27 cellular contexts compared by ENCODE assay signal in genomic region chr9:116432051-116432450, GRCh38.
"Had no signal": no experiment of that assay in that cellular context is flagged by ENCODE, and none has a peak within 500 bp of the region (broad histone marks: within the 10 kb centered on the region; RNA-seq: fewer than 3 reads in every experiment).

No MANE protein-coding gene starts in this region.

- H3K9me3 ChIP-seq: colonic mucosa, left ventricle myocardium inferior, lower lobe of right lung, ovary, psoas muscle, sigmoid colon, suprapubic skin, transverse colon, upper lobe of right lung, uterus had no signal

- H3K27me3 ChIP-seq: colonic mucosa, ovary, sigmoid colon, spleen, suprapubic skin, transverse colon, upper lobe of right lung, uterus had no signal

- ATAC-seq: esophagus mucosa; left colon; lower lobe of right lung; natural killer cell; psoas muscle; right cardiac atrium; stimulated activated naive B cell treated with anti-CD40 and anti-IgM and Interleukin-4, amounts not matched to agents 10 μg/mL and 1 μg/mL and 100 μg/mL, for 72 hours; upper lobe of right lung had no signal

- H3K4me3 ChIP-seq: colonic mucosa, left ventricle myocardium inferior, lower lobe of right lung, ovary, psoas muscle, sigmoid colon, skin epidermis, spleen, suprapubic skin, transverse colon, upper lobe of right lung, uterus had no signal

- DNase-seq: colonic mucosa; effector CD8-positive, alpha-beta T cell; endodermal cell; hypothalamus; immature natural killer cell; islet precursor cell; kidney glomerular epithelial cell; left colon; left ventricle myocardium inferior; lower lobe of right lung; natural killer cell; occipital lobe; ovary; posterior cingulate gyrus; psoas muscle; right cardiac atrium; sigmoid colon; spleen; stimulated activated CD4-positive, alpha-beta T cell treated with anti-CD3 and anti-CD28 coated beads, Interleukin-4, amount 100 ng/mL, for 4 hours; stimulated activated naive B cell treated with anti-CD40 and anti-IgM and Interleukin-4, amounts not matched to agents 10 μg/mL and 1 μg/mL and 100 μg/mL, for 72 hours; transverse colon; upper lobe of right lung; uterus had no signal

- H3K36me3 ChIP-seq: colonic mucosa, left ventricle myocardium inferior, lower lobe of right lung, ovary, sigmoid colon, suprapubic skin, transverse colon, upper lobe of right lung, uterus had no signal

- H3K4me1 ChIP-seq: colonic mucosa, lower lobe of right lung, psoas muscle, suprapubic skin, transverse colon, upper lobe of right lung, uterus had no signal

- H3K27ac ChIP-seq: colonic mucosa, epithelial cell of prostate, left ventricle myocardium inferior, lower lobe of right lung, ovary, psoas muscle, sigmoid colon, skin epidermis, spleen, suprapubic skin, transverse colon, upper lobe of right lung, uterus had no signal
